Comparison of ENCODE assay signal across 8 cellular contexts in genomic region chr1:109201123-109201703, GRCh38. TPM values are rescaled to one million over a fixed set of nuclear protein-coding genes. Genes with fewer than 3 reads are reported as not detected.
DNase-seq lines count a peak whose midpoint lies in the region; ATAC-seq, FAIRE-seq and TF ChIP-seq lines count a peak whose summit lies in the region.

No MANE protein-coding gene starts in this region.

- CTCF ChIA-PET in SK-N-SH (lab: Yijun Ruan, JAX) (interaction anchor here (0.6 to 2.3 kb wide), 17 partner anchors 9 to 331 kb away, joined by 3 to 10 read pairs (median 4); partner anchors contain the start of genes SARS1 and SORT1), GM12878 (lab: Yijun Ruan, JAX) (interaction anchor here (0.7 to 3.1 kb wide), 17 partner anchors 9 to 331 kb away, joined by 3 to 19 read pairs (median 4); partner anchors contain the start of genes PSRC1 and SARS1)

- H3K4me2 ChIP-seq in SK-N-SH (no peak overlapping the region), GM12878 (ENCODE audit: control insufficient read depth, insufficient read depth) (no peak overlapping the region)

- 86% methylated on average over 2 of the region's 2 CpGs for WGBS in SK-N-SH (ENCODE audit: low lambda C conversion rate)
- 10% methylated on average over 2 of the region's 2 CpGs for WGBS in GM12878 (ENCODE audit: insufficient coverage, insufficient replicate concordance, low lambda C conversion rate, missing lambda C conversion rate)

- no TSS peak for BruUV-seq in GM12878 (replicated peaks; lab: Mats Ljungman, UMichigan)

- RAD21 ChIA-PET in GM12878 (lab: Charles Lee; ENCODE audit: unreplicated experiment): interaction anchor here (0.9 to 3.0 kb wide), 8 partner anchors 13 to 331 kb away, joined by 3 to 10 read pairs (median 7); partner anchors contain the start of genes SARS1 and SORT1

- POLR2A ChIA-PET in SK-N-SH (lab: Yijun Ruan, JAX): interaction anchor here (0.9 kb wide), 1 partner anchor 38 kb away, joined by 4 read pairs; no protein-coding TSS in a partner anchor
- POLR2A ChIA-PET in GM12878 (lab: Charles Lee): interaction anchor here (0.6 kb wide), 1 partner anchor 9 kb away, joined by 3 read pairs; no protein-coding TSS in a partner anchor

- no peak for TF ChIP-seq POLR2A in GM12878 (IDR thresholded peaks at IDR 0.05; ENCODE audit: low read depth, low read length)

- H3K36me3 ChIP-seq in SK-N-SH (replicated peaks in 1 of 2; ENCODE audit: control insufficient read depth in 1 of 2, insufficient read depth in 2 of 2, low read length in 1 of 2): no peaks in the 10 kb centered on the region
- H3K36me3 ChIP-seq in GM12878 (ENCODE audit: control insufficient read depth in 2 of 2, insufficient read depth in 2 of 2, low read length in 1 of 2): no peaks in the 10 kb centered on the region
- no peaks in the 10 kb centered on the region for H3K36me3 ChIP-seq in kidney epithelial cell (ENCODE audit: control insufficient read depth, insufficient read depth, low read length)

- TF ChIP-seq RAD21 in SK-N-SH (IDR thresholded peaks at IDR 0.05; ENCODE audit: low read length): peak; percentile 68
- peak; percentile 59 for TF ChIP-seq RAD21 in GM12878 (IDR thresholded peaks at IDR 0.05; ENCODE audit: insufficient read depth, low read depth, low read length)

- H3K9me3 ChIP-seq in SK-N-SH: no peaks in the 10 kb centered on the region
- H3K9me3 ChIP-seq in GM12878 (replicated peaks; ENCODE audit: control insufficient read depth, insufficient read depth, low read length): no peaks in the 10 kb centered on the region

- no peaks in the 10 kb centered on the region for H4K20me1 ChIP-seq in SK-N-SH (ENCODE audit: insufficient read depth)
- H4K20me1 ChIP-seq in GM12878 (ENCODE audit: control insufficient read depth, insufficient read depth): no peaks in the 10 kb centered on the region

- H2AFZ ChIP-seq in SK-N-SH (ENCODE audit: low read depth) (no peak overlapping the region), GM12878 (ENCODE audit: control insufficient read depth, low read depth, low read length) (no peak overlapping the region)

- peak; percentile 45 for ATAC-seq in HG03432 (IDR thresholded peaks at IDR 0.05; ENCODE audit: unreplicated experiment)
- peak; percentile 79 for ATAC-seq in GM12878
- no peak for ATAC-seq in GM21723 (IDR thresholded peaks at IDR 0.05; ENCODE audit: unreplicated experiment)

- H3K9ac ChIP-seq in SK-N-SH: no peak overlapping the region
- H3K9ac ChIP-seq in GM12878 (ENCODE audit: control insufficient read depth, insufficient read depth, low read length): no peak overlapping the region

- DNase-seq in Caki2 (ENCODE audit: low read depth) (peak; percentile 43), SK-N-SH (peak; percentile 56), GM12878 (ENCODE audit: low read depth, low spot score) (no peak), kidney epithelial cell (ENCODE audit: low read depth) (peak; percentile 58), cortex of kidney (lab: John Stamatoyannopoulos, UW) (no peak)
- peak; percentile 52 for DNase-seq in stimulated activated CD8-positive, alpha-beta memory T cell treated with anti-CD3 and anti-CD28 coated beads, Interleukin-12 subunit alpha, Interleukin-12 subunit beta, amount 100 ng/mL, for 24 hours (ENCODE audit: extremely low read depth)

- in situ Hi-C loops in Caki2 (cut with HindIII; ENCODE audit: low pct_unique_long_range_greater_than_20kb, low sequenced_read_pairs) (no loop called here), GM12878 (cut with MboI) (no loop called here)

- no peaks in the 10 kb centered on the region for H3K9me2 ChIP-seq in SK-N-SH

- no peak overlapping the region for H3K27ac ChIP-seq in SK-N-SH (ENCODE audit: low read depth in 2 of 2, low read length in 1 of 2)
- no peak overlapping the region for H3K27ac ChIP-seq in GM12878 (ENCODE audit: control insufficient read depth, insufficient read depth)

- H3K27me3 ChIP-seq in SK-N-SH (ENCODE audit: insufficient read depth) (no peaks in the 10 kb centered on the region), GM12878 (replicated peaks in 1 of 2; ENCODE audit: control insufficient read depth in 2 of 2, insufficient read depth in 2 of 2, low read length in 1 of 2) (no peaks in the 10 kb centered on the region; a peak in 1 of 4 replicates), kidney epithelial cell (ENCODE audit: control insufficient read depth, insufficient read depth, low read length) (no peaks in the 10 kb centered on the region)

- FAIRE-seq in GM12878 (lab: Jason Lieb, UNC): peak; percentile 74

- H3K4me3 ChIP-seq in SK-N-SH (ENCODE audit: low read depth in 2 of 2, low read length in 1 of 2) (peak overlapping the region in 1 of 2 experiments; percentile 36; a peak in 1 of 4 replicates), GM12878 (no peak overlapping the region), kidney epithelial cell (ENCODE audit: low read depth, low read length) (no peak overlapping the region)

- H3F3A ChIP-seq in SK-N-SH (replicated peaks; ENCODE audit: insufficient read depth): peaks cover 23% of the 10 kb centered on the region

- TF ChIP-seq EP300 in SK-N-SH (IDR thresholded peaks at IDR 0.05; ENCODE audit: borderline replicate concordance in 1 of 2, low read depth in 1 of 2, low read length in 1 of 2) (no peak), GM12878 (IDR thresholded peaks at IDR 0.05; ENCODE audit: borderline replicate concordance in 1 of 2, control insufficient read depth in 1 of 2, low read depth in 2 of 2, low read length in 2 of 2) (no peak)

- no peaks in the 10 kb centered on the region for H3K79me2 ChIP-seq in SK-N-SH (ENCODE audit: insufficient read depth)
- H3K79me2 ChIP-seq in GM12878 (ENCODE audit: control insufficient read depth, insufficient read depth, low read length): no peaks in the 10 kb centered on the region

- intact Hi-C loops in GM12878 (cut with micrococcal nuclease; ENCODE audit: unreplicated experiment): no loop called here

- peak; percentile 79 for TF ChIP-seq CTCF in SK-N-SH (IDR thresholded peaks at IDR 0.05)
- TF ChIP-seq CTCF in GM12878 (IDR thresholded peaks at IDR 0.05 in 2 of 3, conservative IDR thresholded peaks at IDR 0.05 in 1 of 3; ENCODE audit: control insufficient read depth in 2 of 3, extremely low read depth in 1 of 3, insufficient read depth in 1 of 3, low read depth in 3 of 3, low read length in 3 of 3): peak; percentile 60 to 69 (median 67)
- peak; percentile 80 for TF ChIP-seq CTCF in kidney epithelial cell (IDR thresholded peaks at IDR 0.05; ENCODE audit: insufficient read depth, low read length, poor library complexity, severe bottlenecking)

- SMC1A ChIA-PET in GM12878 (lab: Charles Lee; ENCODE audit: uncharacterized antibody, unreplicated experiment): interaction anchor here (1.0 to 1.6 kb wide), 4 partner anchors 13 to 332 kb away, joined by 3 to 6 read pairs (median 5); no protein-coding TSS in a partner anchor

- peaks cover 5 to 10% of the 10 kb centered on the region in 2 experiments; a peak in 3 of 4 replicates for H3K4me1 ChIP-seq in SK-N-SH (ENCODE audit: control insufficient read depth in 1 of 2, insufficient read depth in 2 of 2, low read depth in 1 of 2, low read length in 1 of 2)
- no peaks in the 10 kb centered on the region for H3K4me1 ChIP-seq in GM12878 (ENCODE audit: control insufficient read depth, insufficient read depth, low read length)

RNA-seq across cellular contexts. Expression of gene SARS1, which starts 12.5 kb away (rescaled TPM):
- total RNA-seq in Caki2 (2014; rRNA removed; shearing (Covaris generic); ENCODE audit: low replicate concordance): 133 and 154 TPM in 2 replicates
- polyA plus RNA-seq in SK-N-SH (2012; rRNA removed): 98.3 and 106 TPM in 2 replicates
- 95.9 and 106 TPM in 2 replicates for polyA plus RNA-seq in SK-N-SH (2012; cell fraction: cytosol; rRNA removed)
- polyA plus RNA-seq in SK-N-SH (2012; cell fraction: nucleus; rRNA removed): 152 and 184 TPM in 2 replicates
- total RNA-seq in GM12878 (2013; cell fraction: nucleolus; rRNA removed): 124 and 126 TPM in 2 replicates
- total RNA-seq in GM12878 (2014; rRNA removed): 120 and 123 TPM in 2 replicates
- total RNA-seq in GM12878 (2014; rRNA removed; fragmentation: Illumina TruSeq; extraction: Trizol): 133 and 137 TPM in 2 replicates
- 110 and 115 TPM in 2 replicates for total RNA-seq in GM12878 (2021)
- polyA plus RNA-seq in GM12878 (2011; ENCODE audit: low read depth): 93.3 TPM
- polyA plus RNA-seq in GM12878 (2011; rRNA removed): 87.1 and 116 TPM in 2 replicates
- 109 and 122 TPM in 2 replicates for polyA plus RNA-seq in GM12878 (2011; cell fraction: cytosol; rRNA removed)
- 128 and 149 TPM in 2 replicates for polyA plus RNA-seq in GM12878 (2011; cell fraction: nucleus; rRNA removed)
- 102 and 112 TPM in 2 replicates for polyA plus RNA-seq in GM12878 (2012)
- polyA plus RNA-seq in GM12878 (2014; fragmentation: Illumina TruSeq; extraction: Trizol): 139 and 152 TPM in 2 replicates
- 100 to 1,000 TPM; 148 to 202 TPM for polyA plus RNA-seq in GM12878 (2014; fragmentation: Nextera tagmentation; extraction: Ambion mirVana)
- polyA plus RNA-seq in GM12878 (2014; rRNA removed): 103 and 110 TPM in 2 replicates
- polyA plus RNA-seq in GM12878 (2016; fragmentation: Nextera tagmentation; extraction: Ambion mirVana): 100 to 1,000 TPM; 163 to 168 TPM
- polyA minus RNA-seq in GM12878 (2011; rRNA and poly(A)+ RNA removed): 83.7 and 94.1 TPM in 2 replicates
- 26.5 and 31.2 TPM in 2 replicates for polyA minus RNA-seq in GM12878 (2011; cell fraction: cytosol; rRNA and poly(A)+ RNA removed)
- polyA minus RNA-seq in GM12878 (2011; cell fraction: nucleus; rRNA and poly(A)+ RNA removed): 44.6 and 53.6 TPM in 2 replicates
- 367 and 411 TPM in 2 replicates for total RNA-seq in kidney epithelial cell

RNA-seq across cellular contexts. Expression of gene CELSR2, which starts 48.1 kb away (rescaled TPM):
- total RNA-seq in Caki2 (2014; rRNA removed; shearing (Covaris generic); ENCODE audit: low replicate concordance): 4.6 and 4.8 TPM in 2 replicates
- 1.7 and 3.5 TPM in 2 replicates for polyA plus RNA-seq in SK-N-SH (2012; rRNA removed)
- 2.0 and 3.3 TPM in 2 replicates for polyA plus RNA-seq in SK-N-SH (2012; cell fraction: cytosol; rRNA removed)
- 9.3 and 12.7 TPM in 2 replicates for polyA plus RNA-seq in SK-N-SH (2012; cell fraction: nucleus; rRNA removed)
- total RNA-seq in GM12878 (2013; cell fraction: nucleolus; rRNA removed): 0.27 TPM in 2 replicates
- under 0.01 TPM in 1 of 2 replicates, not detected in the other for total RNA-seq in GM12878 (2014; rRNA removed)
- 0.04 and 0.14 TPM in 2 replicates for total RNA-seq in GM12878 (2014; rRNA removed; fragmentation: Illumina TruSeq; extraction: Trizol)
- total RNA-seq in GM12878 (2021): 0.15 and 0.19 TPM in 2 replicates
- polyA plus RNA-seq in GM12878 (2011; ENCODE audit: low read depth): 0.13 TPM
- 0.03 and 0.07 TPM in 2 replicates for polyA plus RNA-seq in GM12878 (2011; rRNA removed)
- 0.09 and 0.10 TPM in 2 replicates for polyA plus RNA-seq in GM12878 (2011; cell fraction: cytosol; rRNA removed)
- 0.78 TPM in 2 replicates for polyA plus RNA-seq in GM12878 (2011; cell fraction: nucleus; rRNA removed)
- polyA plus RNA-seq in GM12878 (2012): 0.31 and 0.45 TPM in 2 replicates
- 0.02 and 0.10 TPM in 2 replicates for polyA plus RNA-seq in GM12878 (2014; fragmentation: Illumina TruSeq; extraction: Trizol)
- polyA plus RNA-seq in GM12878 (2014; fragmentation: Nextera tagmentation; extraction: Ambion mirVana): not detected
- polyA plus RNA-seq in GM12878 (2014; rRNA removed): 0.01 and 0.19 TPM in 2 replicates
- under 1 TPM; 0.03 to 0.04 TPM for polyA plus RNA-seq in GM12878 (2016; fragmentation: Nextera tagmentation; extraction: Ambion mirVana)
- 0.62 and 2.3 TPM in 2 replicates for polyA minus RNA-seq in GM12878 (2011; rRNA and poly(A)+ RNA removed)
- 0.21 and 0.27 TPM in 2 replicates for polyA minus RNA-seq in GM12878 (2011; cell fraction: cytosol; rRNA and poly(A)+ RNA removed)
- polyA minus RNA-seq in GM12878 (2011; cell fraction: nucleus; rRNA and poly(A)+ RNA removed): 0.48 and 0.86 TPM in 2 replicates
- 18.1 and 19.4 TPM in 2 replicates for total RNA-seq in kidney epithelial cell

Comparison
In these comparisons a context has a peak if more than half of its experiments do, and no peak if none do; other contexts are left out.
1. DNase-seq: peak in Caki2 (single experiment), SK-N-SH (single experiment), kidney epithelial cell (single experiment) and stimulated activated CD8-positive, alpha-beta memory T cell treated with anti-CD3 and anti-CD28 coated beads, Interleukin-12 subunit alpha, Interleukin-12 subunit beta, amount 100 ng/mL, for 24 hours (single experiment); none in GM12878 (single experiment) and cortex of kidney (single experiment).
2. Peak in every context shown above with its lines, with median percentiles within 50 percentile points of each other: CTCF ChIP-seq.